ENCODE assay signal across 22 cellular contexts in genomic region chr21:38793060-38793459, GRCh38. TPM values are rescaled to one million over a fixed set of nuclear protein-coding genes. Genes with fewer than 3 reads are reported as not detected.
DNase-seq lines count a peak whose midpoint lies in the region; FAIRE-seq and TF ChIP-seq lines count a peak whose summit lies in the region.
"Had no signal": no experiment of that assay in that cellular context is flagged by ENCODE, and none has a peak within 500 bp of the region (broad histone marks: within the 10 kb centered on the region; RNA-seq: fewer than 3 reads in every experiment).

No MANE protein-coding gene starts in this region.

- no peak overlapping the region for H3K14ac ChIP-seq in H1 (ENCODE audit: insufficient read length)

- H3K56ac ChIP-seq in H1 (replicated peaks; ENCODE audit: insufficient read length, low read depth, low read length) = no peak overlapping the region

- no peak overlapping the region for H3K4me3 Mint-ChIP-seq in Caco-2 (ENCODE audit: unreplicated experiment)
- H3K4me3 Mint-ChIP-seq: B cell; CD8-positive, alpha-beta T cell; H9 had no signal

- H4K20me1 ChIP-seq in H1 (replicated peaks in 1 of 2; ENCODE audit: control insufficient read depth in 1 of 2, insufficient read depth in 2 of 2, low read length in 2 of 2) = no peaks in the 10 kb centered on the region
- H4K20me1 ChIP-seq: BLaER1 had no signal

- peaks cover 9% of the 10 kb centered on the region for H3K36me3 Mint-ChIP-seq in Caco-2 (ENCODE audit: insufficient read depth, unreplicated experiment)
- H3K36me3 Mint-ChIP-seq: CD4-positive, CD25-positive, alpha-beta regulatory T cell; CD8-positive, alpha-beta T cell had no signal

- H3K9me3 Mint-ChIP-seq in Caco-2 (ENCODE audit: unreplicated experiment) = no peaks in the 10 kb centered on the region
- H3K9me3 Mint-ChIP-seq: CD8-positive, alpha-beta T cell; H9 had no signal

- H3K4ac ChIP-seq in H1 (replicated peaks; ENCODE audit: insufficient read length, low read depth, low read length) = no peak overlapping the region

- intact Hi-C loops in Caco-2 (cut with micrococcal nuclease; ENCODE audit: unreplicated experiment) = no loop called here

- H3K4me1 ChIP-seq in Caco-2 (peaks cover 40% of the 10 kb centered on the region), Peyer's patch (peaks cover 0 to 56% (median 6%) of the 10 kb centered on the region in 4 donors), H1 (replicated peaks in 1 of 4; ENCODE audit: control insufficient read depth in 3 of 4, insufficient read depth in 4 of 4, low read length in 3 of 4) (peaks cover 0 to under 1% (median 0%) of the 10 kb centered on the region in 4 experiments; a peak in 1 of 7 replicates), small intestine (ENCODE audit: control insufficient read depth in 2 of 2, insufficient read depth in 1 of 2, low read depth in 1 of 2, low read length in 1 of 2) (peaks cover 8 to 39% of the 10 kb centered on the region in 2 donors)

- POLR2A ChIA-PET in Caco-2 (lab: Charles Lee) (no interaction called here), H1 (lab: Charles Lee; ENCODE audit: partially characterized antibody) (no interaction called here)

- H3K36me3 ChIP-seq in Caco-2 (ENCODE audit: control insufficient read depth, insufficient read depth, low read length) (no peaks in the 10 kb centered on the region), Peyer's patch (no peaks in the 10 kb centered on the region), H1 (ENCODE audit: control insufficient read depth in 2 of 4, insufficient read depth in 4 of 4, low read length in 3 of 4) (no peaks in the 10 kb centered on the region), small intestine (ENCODE audit: control insufficient read depth in 2 of 2, insufficient read depth in 2 of 2, low read length in 2 of 2) (no peaks in the 10 kb centered on the region)
- H3K36me3 ChIP-seq: BLaER1 had no signal

- TF ChIP-seq POLR2A in Peyer's patch (IDR thresholded peaks at IDR 0.05) (no peak), H1 (IDR thresholded peaks at IDR 0.05; ENCODE audit: control extremely low read depth in 1 of 2, low read depth in 2 of 2, low read length in 2 of 2) (no peak)

- no peak overlapping the region for H2BK5ac ChIP-seq in H1 (ENCODE audit: low read depth, low read length)

- H3K27me3 ChIP-seq in Caco-2 (replicated peaks; ENCODE audit: control insufficient read depth, insufficient read depth, low read length) (no peaks in the 10 kb centered on the region), Peyer's patch (no peaks in the 10 kb centered on the region), H1 (replicated peaks in 1 of 4; ENCODE audit: control insufficient read depth in 3 of 4, extremely low read depth in 1 of 4, insufficient read depth in 3 of 4, low read length in 3 of 4) (peaks cover 0 to 2% (median 0%) of the 10 kb centered on the region in 4 experiments; a peak in 1 of 7 replicates), small intestine (ENCODE audit: control insufficient read depth in 2 of 2, insufficient read depth in 2 of 2, low read length in 2 of 2) (no peaks in the 10 kb centered on the region)
- H3K27me3 ChIP-seq: BLaER1 had no signal

- H3K18ac ChIP-seq in H1 (ENCODE audit: extremely low read depth, low read length) = no peak overlapping the region

- no peak overlapping the region for H4K91ac ChIP-seq in H1 (replicated peaks; ENCODE audit: insufficient read length, low read length)

- no peak for DNase-seq in Caco-2
- DNase-seq in Peyer's patch = no peak
- DNase-seq in H1 (ENCODE audit: low read depth in 1 of 2, low spot score in 2 of 2) = no peak
- DNase-seq in small intestine = no peak
- no peak for DNase-seq in GM03348 (ENCODE audit: low spot score)
- no peak for DNase-seq in foreskin fibroblast
- DNase-seq in medulla oblongata (ENCODE audit: extremely low spot score) = no peak
- no peak for DNase-seq in COR-L47 (lab: John Stamatoyannopoulos, UW)
- DNase-seq: Calu3; CD4-positive, CD25-positive, alpha-beta regulatory T cell; CD8-positive, alpha-beta T cell; EL; GDM1; GOT3; H9 had no signal

- H2AK5ac ChIP-seq in H1 (ENCODE audit: low read depth, low read length) = no peak overlapping the region

- no peak overlapping the region for H3K23ac ChIP-seq in H1 (ENCODE audit: insufficient read length)

- H3K79me1 ChIP-seq in H1 (ENCODE audit: low read depth, low read length) = no peaks in the 10 kb centered on the region

- H3K4me3 ChIP-seq in Caco-2 (ENCODE audit: low read depth, low read length) (no peak overlapping the region), Peyer's patch (no peak overlapping the region), H1 (ENCODE audit: extremely low read depth in 1 of 4, insufficient read depth in 2 of 4, low read depth in 3 of 4, low read length in 4 of 4) (no peak overlapping the region), small intestine (ENCODE audit: low read depth in 1 of 2, low read length in 2 of 2) (no peak overlapping the region), foreskin fibroblast (ENCODE audit: low read depth in 1 of 2, low read length in 2 of 2) (no peak overlapping the region)
- H3K4me3 ChIP-seq: BLaER1 had no signal

- no peak overlapping the region for H4K8ac ChIP-seq in H1 (ENCODE audit: extremely low read depth, insufficient read depth, low read length)

- no peaks in the 10 kb centered on the region for H3K9me3 ChIP-seq in Caco-2
- H3K9me3 ChIP-seq in Peyer's patch = no peaks in the 10 kb centered on the region
- H3K9me3 ChIP-seq in H1 (ENCODE audit: insufficient read depth in 2 of 2, low read depth in 1 of 2, low read length in 1 of 2) = no peaks in the 10 kb centered on the region
- no peaks in the 10 kb centered on the region for H3K9me3 ChIP-seq in small intestine (ENCODE audit: control insufficient read depth, low read depth)

- WGBS in H1 (ENCODE audit: extremely low coverage in 1 of 2, insufficient coverage in 1 of 2, insufficient read length in 1 of 2, insufficient replicate concordance in 2 of 2, low coverage in 1 of 2, low lambda C conversion rate in 2 of 2, missing lambda C conversion rate in 1 of 2), 2 experiments = 90% methylated on average over 2 of the region's 2 CpGs; no CpG with 5 or more reads in 1 of the 2 experiments
- WGBS in small intestine, 3 donors = 91 to 94% (median 93%) methylated on average over 2 of the region's 2 CpGs

- H2BK120ac ChIP-seq in H1 (replicated peaks; ENCODE audit: low read depth, low read length) = no peak overlapping the region

- H3K9ac ChIP-seq in H1 (replicated peaks in 1 of 4; ENCODE audit: extremely low read depth in 1 of 4, low read depth in 3 of 4, low read length in 3 of 4) = no peak overlapping the region
- H3K9ac ChIP-seq: BLaER1 had no signal

- CTCF ChIA-PET in Caco-2 (lab: Charles Lee) = no interaction called here
- CTCF ChIA-PET in H1 (lab: Charles Lee; ENCODE audit: partially characterized antibody) = no interaction called here

- H3K27ac ChIP-seq in Peyer's patch (peak overlapping the region in 3 of 4 donors; percentile 61 to 91 (median 86)), H1 (ENCODE audit: low read depth, low read length) (no peak overlapping the region), small intestine (ENCODE audit: low read depth in 1 of 2, low read length in 1 of 2) (peak overlapping the region; percentile 6 to 81)
- H3K27ac ChIP-seq: 22Rv1, BLaER1, C4-2B had no signal

- no peak overlapping the region for H2BK20ac ChIP-seq in H1 (ENCODE audit: low read length)

- no peak for TF ChIP-seq CTCF in Caco-2 (IDR thresholded peaks at IDR 0.05; ENCODE audit: insufficient read depth in 1 of 2, low read depth in 1 of 2, low read length in 1 of 2, severe bottlenecking in 1 of 2, unreplicated experiment in 1 of 2)
- TF ChIP-seq CTCF in Peyer's patch (IDR thresholded peaks at IDR 0.05) = no peak
- TF ChIP-seq CTCF in H1 (IDR thresholded peaks at IDR 0.05; ENCODE audit: control extremely low read depth in 1 of 3, insufficient read depth in 1 of 3, low read depth in 1 of 3, low read length in 3 of 3) = no peak
- no peak for TF ChIP-seq CTCF in foreskin fibroblast (IDR thresholded peaks at IDR 0.05; ENCODE audit: low read depth, low read length)

- H2AFZ ChIP-seq in H1 (ENCODE audit: low read length) = no peak overlapping the region

- FAIRE-seq in H1 (lab: Jason Lieb, UNC) = no peak
- FAIRE-seq in small intestine (lab: Jason Lieb, UNC) = no peak
- FAIRE-seq: A204.1, GM12891, GM18507 had no signal

- no peak for TF ChIP-seq RAD21 in H1 (IDR thresholded peaks at IDR 0.05 in 1 of 2, conservative IDR thresholded peaks at IDR 0.05 in 1 of 2; ENCODE audit: low read depth in 2 of 2, low read length in 2 of 2)

- H3K27me3 Mint-ChIP-seq in Caco-2 (ENCODE audit: insufficient read depth, unreplicated experiment) = no peaks in the 10 kb centered on the region
- H3K27me3 Mint-ChIP-seq: CD4-positive, CD25-positive, alpha-beta regulatory T cell had no signal

- H3K4me1 Mint-ChIP-seq in Caco-2 (ENCODE audit: low read depth, unreplicated experiment) = peaks cover 33% of the 10 kb centered on the region
- H3K4me1 Mint-ChIP-seq: B cell had no signal

- no peak for TF ChIP-seq EP300 in H1 (IDR thresholded peaks at IDR 0.05; ENCODE audit: borderline replicate concordance in 1 of 2, low read depth in 2 of 2, low read length in 2 of 2)

- no peaks in the 10 kb centered on the region for H3K79me2 ChIP-seq in H1 (ENCODE audit: control insufficient read depth in 1 of 2, insufficient read depth in 2 of 2, low read length in 2 of 2)

- H3K23me2 ChIP-seq in H1 (ENCODE audit: low read depth, low read length) = no peaks in the 10 kb centered on the region

- 0 out of 2 replicates have a peak overlapping the region, but pooled peaks have one; percentile 8 for H2BK15ac ChIP-seq in H1 (ENCODE audit: low read length)

- H3K4me2 ChIP-seq in H1 (ENCODE audit: insufficient read depth in 1 of 2, low read depth in 2 of 2, low read length in 2 of 2) = no peak overlapping the region

- H2BK12ac ChIP-seq in H1 (ENCODE audit: low read depth, low read length) = no peak overlapping the region

- no peak overlapping the region for H4K5ac ChIP-seq in H1 (ENCODE audit: insufficient read length, low read depth, low read length)

- no TSS peak for BruUV-seq in Caco-2 (replicated peaks; lab: Mats Ljungman, UMichigan)

- peak overlapping the region; percentile 32 for H3K27ac Mint-ChIP-seq in Caco-2 (ENCODE audit: unreplicated experiment)
- H3K27ac Mint-ChIP-seq: B cell; CD4-positive, CD25-positive, alpha-beta regulatory T cell; CD8-positive, alpha-beta T cell; H9 had no signal

TF ChIP-seq in H1, 55 proteins besides CTCF, POLR2A, EP300 and RAD21 (continues in another document):
- no peak for TF ChIP-seq CREB1 (IDR thresholded peaks at IDR 0.05)

RNA-seq across cellular contexts. Expression of gene ETS2, which starts 12.7 kb away (rescaled TPM):
- 20.4 and 26.9 TPM in 2 replicates for total RNA-seq in Caco-2 (2022)
- 100 to 1,000 TPM; 127 to 186 (median 147) TPM for total RNA-seq in Peyer's patch
- 42.2 and 45.1 TPM in 2 replicates for total RNA-seq in H1 (2021; fragmentation: NEBNext Ultra II Directional; extraction: Animal tissue kit (Norgen Biotek cat#: 25700))
- polyA plus RNA-seq in H1 (2011; rRNA removed) = 10.4 and 11.0 TPM in 2 replicates
- 11.7 TPM for polyA plus RNA-seq in H1 (2011; cell fraction: cytosol; rRNA removed)
- polyA plus RNA-seq in H1 (2011; cell fraction: nucleus; rRNA removed) = 19.7 TPM
- polyA plus RNA-seq in H1 (2012, experiment 1 of 2) = 18.4 to 22.7 TPM (median 21.9 TPM) in 4 replicates
- polyA plus RNA-seq in H1 (2012, experiment 2 of 2) = 12.8 TPM
- polyA plus RNA-seq in H1 (2013, experiment 1 of 2) = 22.6 TPM
- 22.9 TPM for polyA plus RNA-seq in H1 (2013, experiment 2 of 2)
- 16.9 and 24.2 TPM in 2 replicates for polyA minus RNA-seq in H1 (2011; rRNA and poly(A)+ RNA removed)
- 17.0 TPM for polyA minus RNA-seq in H1 (2011; cell fraction: cytosol; rRNA and poly(A)+ RNA removed)
- 15.5 TPM for polyA minus RNA-seq in H1 (2011; cell fraction: nucleus; rRNA and poly(A)+ RNA removed)
- 100 to 1,000 TPM; 129 to 137 (median 133) TPM for polyA plus RNA-seq in small intestine
